ENCODE assay signal across 2 cellular contexts in genomic region chr1:173506437-173506836, GRCh38.
TF ChIP-seq lines count a peak whose summit lies in the region.

No MANE protein-coding gene starts in this region.

TF ChIP-seq in IMR-90, 13 proteins besides CTCF, POLR2A, EP300 and RAD21 (continued from another document):
- TF ChIP-seq BHLHE40 (IDR thresholded peaks at IDR 0.05; ENCODE audit: low read depth, low read length) (no peak), MAFK (IDR thresholded peaks at IDR 0.05; ENCODE audit: low read depth, low read length) (no peak), SMC3 (IDR thresholded peaks at IDR 0.05; ENCODE audit: low read depth, low read length) (no peak), MXI1 (IDR thresholded peaks at IDR 0.05; ENCODE audit: borderline replicate concordance, low read depth, low read length) (no peak), CEBPB (IDR thresholded peaks at IDR 0.05; ENCODE audit: low read depth, low read length) (no peak), USF2 (IDR thresholded peaks at IDR 0.05; ENCODE audit: low read depth, low read length) (no peak), CHD1 (IDR thresholded peaks at IDR 0.05; ENCODE audit: low read depth, low read length) (no peak), MAZ (IDR thresholded peaks at IDR 0.05; ENCODE audit: borderline replicate concordance, low read depth, low read length) (no peak), FOS (IDR thresholded peaks at IDR 0.05; ENCODE audit: low read depth, low read length) (no peak), ELK1 (IDR thresholded peaks at IDR 0.05; ENCODE audit: borderline replicate concordance, low read depth, low read length) (no peak), NFE2L2 (IDR thresholded peaks at IDR 0.05; ENCODE audit: low read depth, low read length) (no peak)

TF ChIP-seq in liver, 16 proteins besides CTCF, POLR2A, EP300 and RAD21 (continued from another document):
- TF ChIP-seq ZBTB33 (IDR thresholded peaks at IDR 0.05) (no peak), FOXA1 (IDR thresholded peaks at IDR 0.05) (peak; percentile 5), EGR1 (IDR thresholded peaks at IDR 0.05; ENCODE audit: low read depth in 2 of 2) (no peak), SP1 (IDR thresholded peaks at IDR 0.05) (peak; percentile 52), FOXA2 (IDR thresholded peaks at IDR 0.05) (peak; percentile 33), JUND (IDR thresholded peaks at IDR 0.05) (no peak), RXRA (IDR thresholded peaks at IDR 0.05) (peak; percentile 49 to 72), GABPA (IDR thresholded peaks at IDR 0.05 in 1 of 2, conservative IDR thresholded peaks at IDR 0.05 in 1 of 2) (no peak), HNF4A (conservative IDR thresholded peaks at IDR 0.05) (peak; percentile 63 to 70), YY1 (IDR thresholded peaks at IDR 0.05) (no peak)
TF ChIP-seq in liver: peak in this region for 6.
